8 cellular contexts compared by ENCODE assay signal in the genomic region with DNA sequence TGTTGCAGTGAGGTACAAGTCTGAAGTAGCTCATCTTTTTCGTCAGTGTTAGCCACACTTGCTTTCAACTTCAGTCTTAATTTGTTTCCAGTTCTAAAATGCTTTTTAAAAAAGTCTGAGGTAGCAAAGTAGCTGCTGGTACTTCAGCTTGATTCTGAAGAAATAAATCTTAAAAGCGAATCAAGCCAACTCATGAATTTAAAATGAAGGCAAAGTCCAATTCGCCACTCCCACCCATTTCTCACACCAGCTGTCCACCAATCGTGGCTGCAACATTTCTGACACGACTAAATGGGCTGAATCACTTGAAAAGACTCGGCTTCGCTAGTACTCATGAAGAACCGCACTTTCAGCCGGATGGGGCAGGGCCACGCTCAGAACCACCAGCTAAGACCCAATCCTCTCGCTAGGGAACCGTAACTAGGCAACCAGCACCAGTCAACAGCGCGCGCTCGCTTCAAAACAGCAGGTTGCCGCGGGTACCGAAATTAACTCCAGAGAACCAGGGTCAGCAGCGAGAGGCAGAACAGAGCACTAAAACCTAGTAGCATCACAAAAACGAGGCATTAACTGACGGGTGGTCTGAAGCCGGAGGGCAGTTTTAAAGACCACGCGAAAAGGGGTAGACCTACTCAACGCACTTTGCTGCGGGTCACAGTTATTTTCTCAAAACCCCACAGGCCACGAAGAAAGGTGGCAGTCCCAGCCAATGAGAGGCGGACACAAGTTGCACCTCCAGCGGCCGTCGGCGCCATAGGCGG. TPM values are rescaled to one million over a fixed set of nuclear protein-coding genes. Genes with fewer than 3 reads are reported as not detected.
DNase-seq lines count a peak whose midpoint lies in the region; ATAC-seq and TF ChIP-seq lines count a peak whose summit lies in the region.

No MANE protein-coding gene starts in this region.

- in situ Hi-C loops in Panc1 (cut with HindIII; ENCODE audit: low pct_unique_long_range_greater_than_20kb, low sequenced_read_pairs), result no loop called here

- H3K4me1 ChIP-seq in Panc1 (ENCODE audit: control insufficient read depth, insufficient read depth, low read length), result peaks cover 27% of the 10 kb centered on the region; the same call in 1 of the 2 replicates
- H3K4me1 ChIP-seq in naive thymus-derived CD4-positive, alpha-beta T cell (ENCODE audit: control insufficient read depth in 2 of 2, insufficient read depth in 2 of 2, low read length in 2 of 2), result peaks cover 44% of the 10 kb centered on the region in 2 donors

- ATAC-seq in GM19467 (IDR thresholded peaks at IDR 0.05; ENCODE audit: unreplicated experiment), result peak; percentile 25
- ATAC-seq in Panc1, result peak; percentile 46
- ATAC-seq in naive thymus-derived CD4-positive, alpha-beta T cell, result peak; percentile 72
- ATAC-seq in stimulated activated memory B cell treated with anti-CD40 and anti-IgM and Interleukin-4, amounts not matched to agents 10 μg/mL and 1 μg/mL and 100 μg/mL, for 72 hours, result peak; percentile 76

- POLR2A ChIA-PET in Panc1 (lab: Charles Lee), result no interaction called here
- POLR2A ChIA-PET in naive thymus-derived CD4-positive, alpha-beta T cell (lab: Charles Lee), result interaction anchor here (0.6 to 7.1 kb wide), 25 partner anchors 7 to 1167 kb away, joined by 3 to 154 read pairs (median 9); a partner anchor contains a TSS

- TF ChIP-seq CTCF in CD14-positive monocyte (IDR thresholded peaks at IDR 0.05) (peak; percentile 30), Panc1 (IDR thresholded peaks at IDR 0.05) (no peak), fibroblast of mammary gland (conservative IDR thresholded peaks at IDR 0.05; ENCODE audit: control insufficient read depth, insufficient read depth, low read depth, low read length) (peak; percentile 1)

- peak overlapping the region; percentile 96 to 100 for H3K4me3 Mint-ChIP-seq in CD14-positive monocyte
- H3K4me3 Mint-ChIP-seq in activated T-helper 2 cell treated with anti-CD3 and anti-CD28 coated beads, Interferon-gamma antibody, Interleukin-2, Interleukin-4, amounts not matched to agents 10 μg/mL and 5 μg/mL and 100 μg/mL, durations not matched to agents 14 hours and 24 hours and 36 hours (ENCODE audit: low read depth), result peak overlapping the region; percentile 100
- peak overlapping the region; percentile 94 to 100 (median 98) for H3K4me3 Mint-ChIP-seq in naive thymus-derived CD4-positive, alpha-beta T cell
- peak overlapping the region; percentile 97 for H3K4me3 Mint-ChIP-seq in stimulated activated memory B cell treated with anti-CD40 and anti-IgM and Interleukin-4, amounts not matched to agents 10 μg/mL and 1 μg/mL and 100 μg/mL, for 72 hours

- CTCF ChIA-PET in Panc1 (lab: Charles Lee), result no interaction called here
- CTCF ChIA-PET in naive thymus-derived CD4-positive, alpha-beta T cell (lab: Charles Lee), result interaction anchor here (1.8 to 4.0 kb wide), 2 partner anchors 39 to 504 kb away, joined by 5 to 19 read pairs; a partner anchor contains a TSS

- peak overlapping the region; percentile 97 to 99 for H3K4me3 ChIP-seq in Panc1 (ENCODE audit: low read depth in 2 of 2, low read length in 2 of 2)
- peak overlapping the region; percentile 88 for H3K4me3 ChIP-seq in fibroblast of mammary gland (ENCODE audit: control insufficient read depth, low read depth, low read length)
- H3K4me3 ChIP-seq in naive thymus-derived CD4-positive, alpha-beta T cell (ENCODE audit: low read length), result peak overlapping the region; percentile 93

- no peaks in the 10 kb centered on the region for H3K9me3 ChIP-seq in Panc1 (ENCODE audit: control insufficient read depth, insufficient read depth, low read depth, low read length)
- H3K9me3 ChIP-seq in naive thymus-derived CD4-positive, alpha-beta T cell (ENCODE audit: control insufficient read depth in 2 of 3, low read length in 3 of 3), result no peaks in the 10 kb centered on the region

- H3K36me3 Mint-ChIP-seq in CD14-positive monocyte, result peaks cover 2 to 20% of the 10 kb centered on the region in 2 donors
- H3K36me3 Mint-ChIP-seq in activated T-helper 2 cell treated with anti-CD3 and anti-CD28 coated beads, Interferon-gamma antibody, Interleukin-2, Interleukin-4, amounts not matched to agents 10 μg/mL and 5 μg/mL and 100 μg/mL, durations not matched to agents 14 hours and 24 hours and 36 hours (ENCODE audit: low read depth), result peaks cover 41% of the 10 kb centered on the region
- H3K36me3 Mint-ChIP-seq in naive thymus-derived CD4-positive, alpha-beta T cell, result peaks cover 0 to 20% (median 16%) of the 10 kb centered on the region in 5 donors
- H3K36me3 Mint-ChIP-seq in stimulated activated memory B cell treated with anti-CD40 and anti-IgM and Interleukin-4, amounts not matched to agents 10 μg/mL and 1 μg/mL and 100 μg/mL, for 72 hours, result peaks cover 16% of the 10 kb centered on the region

- intact Hi-C loops in CD14-positive monocyte (cut with micrococcal nuclease) (loop anchor here in 1 of 2 donors (5.0 to 10.0 kb wide), 2 partner anchors 36 to 496 kb away; a partner anchor contains a TSS), Panc1 (cut with micrococcal nuclease; ENCODE audit: unreplicated experiment) (no loop called here)
- intact Hi-C loops in activated T-helper 2 cell treated with anti-CD3 and anti-CD28 coated beads, Interferon-gamma antibody, Interleukin-2, Interleukin-4, amounts not matched to agents 10 μg/mL and 5 μg/mL and 100 μg/mL, durations not matched to agents 14 hours and 24 hours and 36 hours (cut with micrococcal nuclease), result loop anchor here (1.0 to 10.0 kb wide), 3 partner anchors 38 to 1104 kb away; a partner anchor contains a TSS
- intact Hi-C loops in naive thymus-derived CD4-positive, alpha-beta T cell (cut with micrococcal nuclease), result loop anchor here (1.0 to 5.0 kb wide), 13 partner anchors 14 to 1578 kb away; a partner anchor contains a TSS

- H3K27ac ChIP-seq in Panc1 (ENCODE audit: low read length), result peak overlapping the region; percentile 91
- H3K27ac ChIP-seq in naive thymus-derived CD4-positive, alpha-beta T cell (ENCODE audit: low read depth, low read length), result peak overlapping the region; percentile 99

- peaks cover 0 to 2% (median 0%) of the 10 kb centered on the region in 7 donors for H3K9me3 Mint-ChIP-seq in CD14-positive monocyte
- no peaks in the 10 kb centered on the region for H3K9me3 Mint-ChIP-seq in activated T-helper 2 cell treated with anti-CD3 and anti-CD28 coated beads, Interferon-gamma antibody, Interleukin-2, Interleukin-4, amounts not matched to agents 10 μg/mL and 5 μg/mL and 100 μg/mL, durations not matched to agents 14 hours and 24 hours and 36 hours
- H3K9me3 Mint-ChIP-seq in naive thymus-derived CD4-positive, alpha-beta T cell, result peaks cover 0 to 16% (median 0%) of the 10 kb centered on the region in 11 donors
- no peaks in the 10 kb centered on the region for H3K9me3 Mint-ChIP-seq in stimulated activated memory B cell treated with anti-CD40 and anti-IgM and Interleukin-4, amounts not matched to agents 10 μg/mL and 1 μg/mL and 100 μg/mL, for 72 hours

- H3K27ac Mint-ChIP-seq in CD14-positive monocyte, result peak overlapping the region; percentile 100
- peak overlapping the region; percentile 100 for H3K27ac Mint-ChIP-seq in activated T-helper 2 cell treated with anti-CD3 and anti-CD28 coated beads, Interferon-gamma antibody, Interleukin-2, Interleukin-4, amounts not matched to agents 10 μg/mL and 5 μg/mL and 100 μg/mL, durations not matched to agents 14 hours and 24 hours and 36 hours
- peak overlapping the region; percentile 99 to 100 (median 100) for H3K27ac Mint-ChIP-seq in naive thymus-derived CD4-positive, alpha-beta T cell
- peak overlapping the region; percentile 100 for H3K27ac Mint-ChIP-seq in stimulated activated memory B cell treated with anti-CD40 and anti-IgM and Interleukin-4, amounts not matched to agents 10 μg/mL and 1 μg/mL and 100 μg/mL, for 72 hours

- DNase-seq in CD14-positive monocyte (ENCODE audit: low spot score) (peak; percentile 98), HT-29 (ENCODE audit: low spot score) (peak; percentile 79), Panc1 (ENCODE audit: low read depth, low spot score) (no peak), fibroblast of mammary gland (ENCODE audit: low read depth) (peak; percentile 98)
- peak; percentile 85 for DNase-seq in activated T-helper 2 cell treated with anti-CD3 and anti-CD28 coated beads, Interferon-gamma antibody, Interleukin-2, Interleukin-4, amounts not matched to agents 10 μg/mL and 5 μg/mL and 100 μg/mL, durations not matched to agents 14 hours and 24 hours and 36 hours (ENCODE audit: low spot score)
- DNase-seq in naive thymus-derived CD4-positive, alpha-beta T cell, result peak; percentile 73 to 98 (median 93)

- H3K27me3 ChIP-seq in Panc1 (ENCODE audit: control insufficient read depth, insufficient read depth, low read length), result no peaks in the 10 kb centered on the region
- H3K27me3 ChIP-seq in naive thymus-derived CD4-positive, alpha-beta T cell (ENCODE audit: control insufficient read depth in 2 of 2, insufficient read depth in 2 of 2, low read length in 2 of 2), result no peaks in the 10 kb centered on the region

- peaks cover 54% of the 10 kb centered on the region for H3K4me1 Mint-ChIP-seq in CD14-positive monocyte
- H3K4me1 Mint-ChIP-seq in activated T-helper 2 cell treated with anti-CD3 and anti-CD28 coated beads, Interferon-gamma antibody, Interleukin-2, Interleukin-4, amounts not matched to agents 10 μg/mL and 5 μg/mL and 100 μg/mL, durations not matched to agents 14 hours and 24 hours and 36 hours (ENCODE audit: low read depth), result peaks cover 42% of the 10 kb centered on the region
- peaks cover 26 to 84% (median 62%) of the 10 kb centered on the region in 7 donors for H3K4me1 Mint-ChIP-seq in naive thymus-derived CD4-positive, alpha-beta T cell
- H3K4me1 Mint-ChIP-seq in stimulated activated memory B cell treated with anti-CD40 and anti-IgM and Interleukin-4, amounts not matched to agents 10 μg/mL and 1 μg/mL and 100 μg/mL, for 72 hours, result peaks cover 52% of the 10 kb centered on the region

- H3K27me3 Mint-ChIP-seq in CD14-positive monocyte (ENCODE audit: low read depth in 3 of 3), result peaks cover 0 to 3% (median 0%) of the 10 kb centered on the region in 3 donors
- H3K27me3 Mint-ChIP-seq in activated T-helper 2 cell treated with anti-CD3 and anti-CD28 coated beads, Interferon-gamma antibody, Interleukin-2, Interleukin-4, amounts not matched to agents 10 μg/mL and 5 μg/mL and 100 μg/mL, durations not matched to agents 14 hours and 24 hours and 36 hours (ENCODE audit: low read depth), result no peaks in the 10 kb centered on the region
- peaks cover 0 to 2% (median 0%) of the 10 kb centered on the region in 5 donors for H3K27me3 Mint-ChIP-seq in naive thymus-derived CD4-positive, alpha-beta T cell
- no peaks in the 10 kb centered on the region for H3K27me3 Mint-ChIP-seq in stimulated activated memory B cell treated with anti-CD40 and anti-IgM and Interleukin-4, amounts not matched to agents 10 μg/mL and 1 μg/mL and 100 μg/mL, for 72 hours

- BruUV-seq in Panc1 (replicated peaks; lab: Mats Ljungman, UMichigan), result no TSS peak

- H3K36me3 ChIP-seq in Panc1 (ENCODE audit: control insufficient read depth, insufficient read depth, low read length), result no peaks in the 10 kb centered on the region; the same call in 1 of the 2 replicates
- peaks cover 0 to 3% (median 0%) of the 10 kb centered on the region in 3 experiments for H3K36me3 ChIP-seq in naive thymus-derived CD4-positive, alpha-beta T cell (ENCODE audit: control insufficient read depth in 2 of 3, insufficient read depth in 3 of 3, low read length in 3 of 3)

RNA-seq across cellular contexts. Expression of a gene that starts 0.9 kb away (rescaled TPM):
- 10 to 100 TPM; 47.0 to 75.8 TPM for polyA plus RNA-seq in CD14-positive monocyte
- 60.2 and 69.3 TPM in 2 replicates for total RNA-seq in HT-29 (2014; rRNA removed; shearing (Covaris generic))
- total RNA-seq in Panc1 (2021; ENCODE audit: unreplicated experiment), result 151 TPM
- polyA plus RNA-seq in Panc1 (2012; ENCODE audit: insufficient read length), result 54.5 TPM
- total RNA-seq in activated T-helper 2 cell treated with anti-CD3 and anti-CD28 coated beads, Interferon-gamma antibody, Interleukin-2, Interleukin-4, amounts not matched to agents 10 μg/mL and 5 μg/mL and 100 μg/mL, durations not matched to agents 14 hours and 24 hours and 36 hours, result 228 and 242 TPM in 2 replicates
- total RNA-seq in naive thymus-derived CD4-positive, alpha-beta T cell, result 100 to 1,000 TPM; 202 to 439 (median 262) TPM
- 100 to 1,000 TPM; 127 to 153 TPM for polyA plus RNA-seq in naive thymus-derived CD4-positive, alpha-beta T cell

RNA-seq across cellular contexts. Expression of a gene that starts 38.6 kb away (rescaled TPM):
- polyA plus RNA-seq in CD14-positive monocyte, result under 1 TPM; 0.41 to 0.60 TPM
- 5.2 and 5.7 TPM in 2 replicates for total RNA-seq in HT-29 (2014; rRNA removed; shearing (Covaris generic))
- total RNA-seq in Panc1 (2021; ENCODE audit: unreplicated experiment), result 12.8 TPM
- polyA plus RNA-seq in Panc1 (2012; ENCODE audit: insufficient read length), result 4.2 TPM
- 18.4 and 20.8 TPM in 2 replicates for total RNA-seq in activated T-helper 2 cell treated with anti-CD3 and anti-CD28 coated beads, Interferon-gamma antibody, Interleukin-2, Interleukin-4, amounts not matched to agents 10 μg/mL and 5 μg/mL and 100 μg/mL, durations not matched to agents 14 hours and 24 hours and 36 hours
- total RNA-seq in naive thymus-derived CD4-positive, alpha-beta T cell, result 10 to 100 TPM in 1 of 5 experiments, 1 to 10 TPM in 3, under 1 TPM in 1; 0.92 to 20.4 (median 1.9) TPM
- under 1 TPM; 0.63 to 0.69 TPM for polyA plus RNA-seq in naive thymus-derived CD4-positive, alpha-beta T cell

Comparison
In these comparisons a context has a peak if more than half of its experiments do, and no peak if none do; other contexts are left out.
1. ATAC-seq: peak in every context shown above with its lines; median percentile 76 in stimulated activated memory B cell treated with anti-CD40 and anti-IgM and Interleukin-4, amounts not matched to agents 10 μg/mL and 1 μg/mL and 100 μg/mL, for 72 hours; 72 in naive thymus-derived CD4-positive, alpha-beta T cell; 46 in Panc1; 25 in GM19467.